ENCODE assay signal across 26 cellular contexts in genomic region chr2:88252646-88253045, GRCh38.
"Had no signal": no experiment of that assay in that cellular context is flagged by ENCODE, and none has a peak within 500 bp of the region (broad histone marks: within the 10 kb centered on the region; RNA-seq: fewer than 3 reads in every experiment).

No MANE protein-coding gene starts in this region.

- H3K36me3 ChIP-seq: breast epithelium, esophagus squamous epithelium, gastrocnemius medialis, transverse colon had no signal

- H3K27ac ChIP-seq: breast epithelium, dorsolateral prefrontal cortex, esophagus squamous epithelium, gastrocnemius medialis, transverse colon had no signal

- DNase-seq: activated CD4-positive, alpha-beta memory T cell treated with anti-CD3 and anti-CD28 coated beads, Interleukin-2, amount 10 ng/mL, durations not matched to agents 7 days and 5 days; activated CD4-positive, alpha-beta T cell treated with anti-CD3 and anti-CD28 coated beads, Interleukin-2, amount 10 ng/mL, durations not matched to agents 24 days and 14 days; activated effector memory CD4-positive, alpha-beta T cell treated with Interleukin-2 at 50 U/mL for 16 hours; activated naive CD4-positive, alpha-beta T cell treated with anti-CD3 and anti-CD28 coated beads for 36 hours; activated naive CD8-positive, alpha-beta T cell treated with anti-CD3 and anti-CD28 coated beads, Interleukin-2, amount 10 ng/mL, durations not matched to agents 7 days and 5 days; activated T-cell treated with anti-CD3 and anti-CD28 coated beads, Interleukin-2, amount 50 U/mL, for 72 hours; amniotic stem cell; dorsolateral prefrontal cortex; effector memory CD8-positive, alpha-beta T cell; esophagus squamous epithelium; gastrocnemius medialis; hippocampal formation; mesenchymal stem cell; mucosa of descending colon; nephron progenitor cell; occipital lobe; small intestine; stimulated activated CD4-positive, alpha-beta T cell treated with anti-CD3 and anti-CD28 coated beads, Interleukin-2, amount 100 ng/mL, for 24 hours; stimulated activated naive B cell treated with anti-CD40 and anti-IgM and Interleukin-4, amounts not matched to agents 10 μg/mL and 1 μg/mL and 100 μg/mL, for 72 hours; transverse colon had no signal

- H3K9me3 ChIP-seq: esophagus squamous epithelium, gastrocnemius medialis, mucosa of descending colon, transverse colon had no signal

- ATAC-seq: activated CD4-positive, CD25-positive, alpha-beta regulatory T cell treated with anti-CD3 and anti-CD28 coated beads, Interleukin-2, amount 50 U/mL, for 24 hours; activated T-cell treated with anti-CD3 and anti-CD28 coated beads, Interleukin-2, amount 50 U/mL, for 72 hours; effector memory CD8-positive, alpha-beta T cell; gastrocnemius medialis; sciatic nerve; stimulated activated naive B cell treated with anti-CD40 and anti-IgM and Interleukin-4, amounts not matched to agents 10 μg/mL and 1 μg/mL and 100 μg/mL, for 72 hours had no signal

- H3K4me1 ChIP-seq: breast epithelium, gastrocnemius medialis, transverse colon had no signal

- H3K4me3 ChIP-seq: breast epithelium, dorsolateral prefrontal cortex, esophagus squamous epithelium, gastrocnemius medialis, mucosa of descending colon, transverse colon had no signal

- FAIRE-seq: colon, islet of Langerhans, small intestine, urothelium cell line had no signal

- H3K27me3 ChIP-seq: breast epithelium, transverse colon had no signal
